Comparison of ENCODE assay signal across 27 cellular contexts in the genomic region with DNA sequence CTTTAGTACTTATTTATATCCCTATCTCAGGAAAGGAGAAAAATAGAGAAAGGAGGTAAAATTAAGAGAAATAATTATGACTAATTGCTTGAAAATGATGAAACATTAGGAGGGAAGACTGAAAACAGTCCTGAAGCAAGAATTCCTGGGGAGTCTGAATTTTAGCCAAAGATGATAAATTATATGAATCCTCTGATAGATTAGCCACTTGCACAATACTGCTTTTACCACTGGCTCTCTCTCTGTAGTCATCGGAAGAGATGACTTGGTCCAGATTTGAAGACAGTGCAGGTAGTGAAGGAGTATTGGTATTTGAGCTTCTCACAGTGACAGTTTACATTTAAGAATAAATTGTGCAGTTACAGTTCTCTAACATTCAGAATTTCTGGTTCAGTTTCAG.
A peak's percentile ranks its signal among the peaks of the same experiment; 100 is the strongest.
DNase-seq lines count a peak whose midpoint lies in the region; ATAC-seq and TF ChIP-seq lines count a peak whose summit lies in the region.
"Had no signal": no experiment of that assay in that cellular context is flagged by ENCODE, and none has a peak within 500 bp of the region (broad histone marks: within the 10 kb centered on the region; RNA-seq: fewer than 3 reads in every experiment).

No MANE protein-coding gene starts in this region.

- no peaks in the 10 kb centered on the region for H3K27me3 ChIP-seq in GM23248 (replicated peaks; ENCODE audit: insufficient read depth)
- no peaks in the 10 kb centered on the region for H3K27me3 ChIP-seq in CD8-positive, alpha-beta T cell (ENCODE audit: insufficient read depth, low read length)
- H3K27me3 ChIP-seq in testis: no peaks in the 10 kb centered on the region
- H3K27me3 ChIP-seq: brain microvascular endothelial cell, colonic mucosa, uterus had no signal

- peaks cover 64% of the 10 kb centered on the region for H3K4me1 ChIP-seq in GM23248 (ENCODE audit: insufficient read depth)
- H3K4me1 ChIP-seq in CD8-positive, alpha-beta T cell (ENCODE audit: insufficient read depth, low read length): no peaks in the 10 kb centered on the region
- H3K4me1 ChIP-seq in testis: no peaks in the 10 kb centered on the region
- H3K4me1 ChIP-seq: colonic mucosa, uterus had no signal

- H3K9me3 ChIP-seq in GM23248 (ENCODE audit: low read depth): no peaks in the 10 kb centered on the region
- H3K9me3 ChIP-seq in CD8-positive, alpha-beta T cell (ENCODE audit: low read length): no peaks in the 10 kb centered on the region
- no peaks in the 10 kb centered on the region for H3K9me3 ChIP-seq in testis
- H3K9me3 ChIP-seq: colonic mucosa, uterus had no signal

- no peaks in the 10 kb centered on the region for H3K36me3 ChIP-seq in GM23248 (ENCODE audit: low read depth)
- no peaks in the 10 kb centered on the region for H3K36me3 ChIP-seq in CD8-positive, alpha-beta T cell (ENCODE audit: insufficient read depth, low read length)
- H3K36me3 ChIP-seq in testis (ENCODE audit: low read depth, missing control alignments): no peaks in the 10 kb centered on the region
- H3K36me3 ChIP-seq: brain microvascular endothelial cell, colonic mucosa, uterus, WERI-Rb-1 had no signal

- H4K20me1 ChIP-seq in GM23248 (ENCODE audit: insufficient read depth): no peaks in the 10 kb centered on the region

- H3K9me3 Mint-ChIP-seq in CD8-positive, alpha-beta T cell: no peaks in the 10 kb centered on the region
- H3K9me3 Mint-ChIP-seq: activated naive CD8-positive, alpha-beta T cell treated with anti-CD3 and anti-CD28 coated beads, Interleukin-2, amount 10 ng/mL, durations not matched to agents 7 days and 5 days had no signal

- intact Hi-C loops in CD8-positive, alpha-beta T cell (cut with DNase I, micrococcal nuclease): no loop called here
- intact Hi-C loops in testis (cut with DNase I; ENCODE audit: low total_unique reads): no loop called here

- in situ Hi-C loops in GM23248 (cut with MboI): no loop called here

- CTCF ChIA-PET in AG04449 (lab: Yijun Ruan, JAX): no interaction called here
- CTCF ChIA-PET in CD8-positive, alpha-beta T cell (lab: Charles Lee): no interaction called here

- no peak overlapping the region for H3K4me3 ChIP-seq in AG04449 (ENCODE audit: low read depth, low read length)
- no peak overlapping the region for H3K4me3 ChIP-seq in GM23248
- no peak overlapping the region for H3K4me3 ChIP-seq in fibroblast of villous mesenchyme (ENCODE audit: low read depth, low read length)
- H3K4me3 ChIP-seq in CD8-positive, alpha-beta T cell (ENCODE audit: low read depth, low read length): no peak overlapping the region
- no peak overlapping the region for H3K4me3 ChIP-seq in testis
- H3K4me3 ChIP-seq: colonic mucosa, uterus had no signal

- POLR2A ChIA-PET in AG04449 (lab: Yijun Ruan, JAX): no interaction called here
- POLR2A ChIA-PET in CD8-positive, alpha-beta T cell (lab: Charles Lee): no interaction called here

- DNase-seq in AG04449 (ENCODE audit: low read depth, low spot score) (peak; percentile 64), GM23248 (peak; percentile 89), T1000 (lab: John Stamatoyannopoulos, UW) (peak; percentile 9), fibroblast of villous mesenchyme (ENCODE audit: low read depth) (peak; percentile 83), testis (no peak), SW 1271 (lab: John Stamatoyannopoulos, UW) (no peak)
- DNase-seq in CD8-positive, alpha-beta T cell: no peak
- DNase-seq: ACHN; activated CD4-positive, alpha-beta T cell treated with anti-CD3 and anti-CD28 coated beads, Interleukin-2, amount 50 U/mL, for 4 hours; activated CD8-positive, alpha-beta memory T cell treated with anti-CD3 and anti-CD28 coated beads, Interleukin-2, amount 50 U/mL, for 48 hours; activated naive CD8-positive, alpha-beta T cell treated with anti-CD3 and anti-CD28 coated beads, Interleukin-2, amount 10 ng/mL, durations not matched to agents 7 days and 5 days; brain microvascular endothelial cell; CD8-positive, alpha-beta memory T cell; colonic mucosa; kidney glomerular epithelial cell; MM.1S; NCI-H1436 treated with DMSO at 0.1 percent for 48 hours; NCI-H69; nucleus accumbens; retina; SIG-M5; substantia nigra; T-helper 2 cell; uterus; WERI-Rb-1 had no signal

- H3F3A ChIP-seq in GM23248 (ENCODE audit: insufficient read depth): peaks cover 20% of the 10 kb centered on the region; the same call in 1 of the 2 replicates

- no peaks in the 10 kb centered on the region for H3K9me2 ChIP-seq in GM23248 (ENCODE audit: insufficient read depth)

- H3K4me1 Mint-ChIP-seq in CD8-positive, alpha-beta T cell (ENCODE audit: low read depth): no peaks in the 10 kb centered on the region
- H3K4me1 Mint-ChIP-seq: activated naive CD8-positive, alpha-beta T cell treated with anti-CD3 and anti-CD28 coated beads, Interleukin-2, amount 10 ng/mL, durations not matched to agents 7 days and 5 days; CD8-positive, alpha-beta memory T cell had no signal

- WGBS in GM23248 (ENCODE audit: low coverage in 1 of 2, low lambda C conversion rate in 2 of 2, missing lambda C conversion rate in 2 of 2), 2 experiments: 4 to 7% methylated on average over 1 of the region's 1 CpG
- 82 to 92% methylated on average over 1 of the region's 1 CpG for WGBS in testis, 2 donors

- no peak for TF ChIP-seq POLR2A in testis (IDR thresholded peaks at IDR 0.05)

- H3K27me3 Mint-ChIP-seq in CD8-positive, alpha-beta T cell (ENCODE audit: low read depth): no peaks in the 10 kb centered on the region

- TF ChIP-seq CTCF in AG04449 (IDR thresholded peaks at IDR 0.05; ENCODE audit: insufficient read depth, low read length, missing control alignments) (no peak), fibroblast of villous mesenchyme (IDR thresholded peaks at IDR 0.05; ENCODE audit: insufficient read depth, low read depth, low read length) (no peak), testis (IDR thresholded peaks at IDR 0.05) (no peak)
- no peak for TF ChIP-seq CTCF in CD8-positive, alpha-beta T cell (IDR thresholded peaks at IDR 0.05)

- H3K36me3 Mint-ChIP-seq in CD8-positive, alpha-beta T cell: no peaks in the 10 kb centered on the region
- H3K36me3 Mint-ChIP-seq: activated naive CD8-positive, alpha-beta T cell treated with anti-CD3 and anti-CD28 coated beads, Interleukin-2, amount 10 ng/mL, durations not matched to agents 7 days and 5 days; CD8-positive, alpha-beta memory T cell had no signal

- no peaks in the 10 kb centered on the region for H3K79me2 ChIP-seq in GM23248 (ENCODE audit: insufficient read depth)

- H3K4me3 Mint-ChIP-seq in CD8-positive, alpha-beta T cell: no peak overlapping the region
- H3K4me3 Mint-ChIP-seq: activated naive CD8-positive, alpha-beta T cell treated with anti-CD3 and anti-CD28 coated beads, Interleukin-2, amount 10 ng/mL, durations not matched to agents 7 days and 5 days; CD8-positive, alpha-beta memory T cell had no signal

- H3K4me2 ChIP-seq in GM23248 (ENCODE audit: unreplicated experiment): peak overlapping the region; percentile 66

- ATAC-seq in esophagus mucosa: no peak
- ATAC-seq in CD8-positive, alpha-beta T cell: no peak
- ATAC-seq: HCT116 had no signal

- no peak overlapping the region for H2AFZ ChIP-seq in GM23248

- H3K9ac ChIP-seq in GM23248: peak overlapping the region; percentile 27

- no peak overlapping the region for H3K27ac Mint-ChIP-seq in CD8-positive, alpha-beta T cell
- H3K27ac Mint-ChIP-seq: activated naive CD8-positive, alpha-beta T cell treated with anti-CD3 and anti-CD28 coated beads, Interleukin-2, amount 10 ng/mL, durations not matched to agents 7 days and 5 days; CD8-positive, alpha-beta memory T cell had no signal

- H3K27ac ChIP-seq in GM23248 (peak overlapping the region; percentile 68), testis (no peak overlapping the region)
- H3K27ac ChIP-seq in CD8-positive, alpha-beta T cell (ENCODE audit: low read depth, low read length): no peak overlapping the region
- H3K27ac ChIP-seq: brain microvascular endothelial cell, colonic mucosa, uterus, WERI-Rb-1 had no signal

Comparison
In these comparisons a context has a peak if more than half of its experiments do, and no peak if none do; other contexts are left out.
1. DNase-seq: peak in AG04449 (single experiment), GM23248 (single experiment), T1000 (single experiment) and fibroblast of villous mesenchyme (single experiment); none in CD8-positive, alpha-beta T cell (0 of 7), testis (single experiment) and SW 1271 (0 of 2).